In the genomic region with DNA sequence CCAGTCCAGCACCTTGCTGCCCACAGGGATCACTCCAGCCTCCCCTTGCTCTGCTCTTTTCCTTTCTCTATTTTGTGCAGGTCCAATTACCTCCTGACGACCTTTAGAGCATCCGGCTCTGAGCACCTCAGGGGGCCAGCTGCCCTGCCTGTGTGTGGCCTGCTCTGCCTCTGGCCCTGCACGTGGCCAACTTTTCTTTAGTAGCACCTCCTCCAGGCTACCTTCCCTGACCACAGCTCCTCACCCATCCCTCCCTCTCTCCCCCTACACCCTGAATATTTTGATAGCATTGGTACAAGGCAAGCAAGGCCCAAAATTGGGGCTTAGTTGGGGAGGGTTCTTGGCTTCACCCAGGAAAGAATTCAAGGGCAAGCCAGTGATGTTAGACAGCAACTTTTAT, we compare ENCODE assay signal across 16 cellular contexts.
DNase-seq lines count a peak whose midpoint lies in the region; ATAC-seq and TF ChIP-seq lines count a peak whose summit lies in the region.
"Had no signal": no experiment of that assay in that cellular context is flagged by ENCODE, and none has a peak within 500 bp of the region (broad histone marks: within the 10 kb centered on the region; RNA-seq: fewer than 3 reads in every experiment).

No MANE protein-coding gene starts in this region.

- intact Hi-C loops in vagina (cut with DNase I) = no loop called here

- no peak overlapping the region for H2BK120ac ChIP-seq in trophoblast cell (ENCODE audit: insufficient read depth, low read length, poor library complexity)

- no peaks in the 10 kb centered on the region for H3K4me1 ChIP-seq in lung (ENCODE audit: control insufficient read depth in 2 of 2, insufficient read depth in 2 of 2, low read length in 2 of 2)
- H3K4me1 ChIP-seq in trophoblast cell (ENCODE audit: control insufficient read depth in 1 of 2, insufficient read depth in 2 of 2, low read length in 2 of 2) = no peaks in the 10 kb centered on the region
- H3K4me1 ChIP-seq in vagina = no peaks in the 10 kb centered on the region
- H3K4me1 ChIP-seq: Caco-2 had no signal

- H3K4me3 ChIP-seq in lung (no peak overlapping the region), trophoblast cell (ENCODE audit: low read depth, low read length) (peak overlapping the region; percentile 13), vagina (no peak overlapping the region)
- H3K4me3 ChIP-seq: BLaER1, GM23338 had no signal

- H3K36me3 ChIP-seq in lung (ENCODE audit: control insufficient read depth in 2 of 2, insufficient read depth in 2 of 2, low read length in 2 of 2) (no peaks in the 10 kb centered on the region), trophoblast cell (ENCODE audit: control insufficient read depth in 1 of 2, insufficient read depth in 2 of 2, low read length in 2 of 2) (no peaks in the 10 kb centered on the region), vagina (no peaks in the 10 kb centered on the region)

- H3K4ac ChIP-seq in trophoblast cell (ENCODE audit: low read depth, low read length) = no peak overlapping the region

- no peaks in the 10 kb centered on the region for H3K27me3 ChIP-seq in lung (ENCODE audit: control insufficient read depth, insufficient read depth)
- no peaks in the 10 kb centered on the region for H3K27me3 ChIP-seq in trophoblast cell (ENCODE audit: insufficient read depth, low read length)
- H3K27me3 ChIP-seq in vagina = no peaks in the 10 kb centered on the region
- H3K27me3 ChIP-seq: BLaER1 had no signal

- no peak overlapping the region for H3K23ac ChIP-seq in trophoblast cell (ENCODE audit: low read length)

- no peak overlapping the region for H2BK12ac ChIP-seq in trophoblast cell (ENCODE audit: low read length)

- H2AFZ ChIP-seq in trophoblast cell (ENCODE audit: insufficient read depth, low read length, poor library complexity) = no peak overlapping the region
- H2AFZ ChIP-seq: GM23338 had no signal

- TF ChIP-seq POLR2A in vagina (IDR thresholded peaks at IDR 0.05) = no peak
- TF ChIP-seq POLR2A in GM18505 (IDR thresholded peaks at IDR 0.05; ENCODE audit: borderline replicate concordance, extremely low read depth, insufficient read depth, insufficient read length) = no peak

- H4K91ac ChIP-seq in trophoblast cell (ENCODE audit: low read depth, low read length) = no peak overlapping the region

- ATAC-seq in lung (ENCODE audit: insufficient read depth, low FRiP score) (no peak), GM21529 (IDR thresholded peaks at IDR 0.05; ENCODE audit: unreplicated experiment) (no peak), GM18505 (IDR thresholded peaks at IDR 0.05; ENCODE audit: unreplicated experiment) (no peak)
- ATAC-seq: CD8-positive, alpha-beta T cell; GM23338; HCT116 had no signal

- H3K18ac ChIP-seq in trophoblast cell (ENCODE audit: low read length) = no peak overlapping the region

- no peaks in the 10 kb centered on the region for H3K79me1 ChIP-seq in trophoblast cell (ENCODE audit: low read length)

- H3K4me2 ChIP-seq in trophoblast cell (ENCODE audit: low read length) = no peak overlapping the region
- H3K4me2 ChIP-seq: BLaER1, GM23338 had no signal

- H2BK5ac ChIP-seq in trophoblast cell (ENCODE audit: low read depth, low read length, poor library complexity) = no peak overlapping the region

- DNase-seq in lung (ENCODE audit: low spot score) = peak; percentile 17
- DNase-seq in trophoblast cell = no peak
- DNase-seq in vagina (ENCODE audit: extremely low spot score in 2 of 2) = peak; percentile 64 to 74
- DNase-seq in NOMO-1 treated with DMSO at 0.1 percent for 48 hours (lab: John Stamatoyannopoulos, UW; ENCODE audit: unreplicated experiment) = no peak
- DNase-seq: Caco-2; CD4-positive, CD25-positive, alpha-beta regulatory T cell; DMS153; DND-41; H9 had no signal

- H3K14ac ChIP-seq in trophoblast cell (ENCODE audit: low read length) = no peak overlapping the region

- H4K12ac ChIP-seq in trophoblast cell (ENCODE audit: low read depth, low read length) = no peak overlapping the region

- TF ChIP-seq CTCF in lung (IDR thresholded peaks at IDR 0.05; ENCODE audit: control extremely low read depth, extremely low read depth) (no peak), vagina (IDR thresholded peaks at IDR 0.05) (no peak)

- no peak overlapping the region for H2AK5ac ChIP-seq in trophoblast cell (ENCODE audit: low read length)

- H3K9me3 ChIP-seq in lung (ENCODE audit: control insufficient read depth in 2 of 2, insufficient read depth in 1 of 2, low read length in 1 of 2) (peaks cover 0 to 6% of the 10 kb centered on the region in 2 donors), trophoblast cell (ENCODE audit: insufficient read depth, low read depth, low read length) (peaks cover 21% of the 10 kb centered on the region), vagina (no peaks in the 10 kb centered on the region)

- no peak overlapping the region for H3K27ac ChIP-seq in lung (ENCODE audit: low read depth in 1 of 2, low read length in 1 of 2)
- H3K27ac ChIP-seq in trophoblast cell (ENCODE audit: low read depth, low read length) = no peak overlapping the region
- no peak overlapping the region for H3K27ac ChIP-seq in vagina
- H3K27ac ChIP-seq: BLaER1, C4-2B had no signal

- 71 to 76% methylated on average over 3 of the region's 3 CpGs for WGBS in lung, 2 donors
- no CpG with 5 or more reads among the region's 3 CpGs for WGBS in trophoblast cell (ENCODE audit: extremely low coverage, insufficient coverage, insufficient read length)

- no peak overlapping the region for H4K8ac ChIP-seq in trophoblast cell (ENCODE audit: low read depth, low read length)

- no peak overlapping the region for H3K9ac ChIP-seq in trophoblast cell (ENCODE audit: low read length)
- H3K9ac ChIP-seq: BLaER1 had no signal

- H3K79me2 ChIP-seq in trophoblast cell (ENCODE audit: control insufficient read depth, insufficient read depth, low read length, poor library complexity) = no peaks in the 10 kb centered on the region

Comparison
In these comparisons a context has a peak if more than half of its experiments do, and no peak if none do; other contexts are left out.
1. DNase-seq: peak in lung (single experiment) and vagina (2 of 2); none in trophoblast cell (0 of 2) and NOMO-1 treated with DMSO at 0.1 percent for 48 hours (single experiment).